Comparison of ENCODE assay signal across 1 cellular context in the genomic region with DNA sequence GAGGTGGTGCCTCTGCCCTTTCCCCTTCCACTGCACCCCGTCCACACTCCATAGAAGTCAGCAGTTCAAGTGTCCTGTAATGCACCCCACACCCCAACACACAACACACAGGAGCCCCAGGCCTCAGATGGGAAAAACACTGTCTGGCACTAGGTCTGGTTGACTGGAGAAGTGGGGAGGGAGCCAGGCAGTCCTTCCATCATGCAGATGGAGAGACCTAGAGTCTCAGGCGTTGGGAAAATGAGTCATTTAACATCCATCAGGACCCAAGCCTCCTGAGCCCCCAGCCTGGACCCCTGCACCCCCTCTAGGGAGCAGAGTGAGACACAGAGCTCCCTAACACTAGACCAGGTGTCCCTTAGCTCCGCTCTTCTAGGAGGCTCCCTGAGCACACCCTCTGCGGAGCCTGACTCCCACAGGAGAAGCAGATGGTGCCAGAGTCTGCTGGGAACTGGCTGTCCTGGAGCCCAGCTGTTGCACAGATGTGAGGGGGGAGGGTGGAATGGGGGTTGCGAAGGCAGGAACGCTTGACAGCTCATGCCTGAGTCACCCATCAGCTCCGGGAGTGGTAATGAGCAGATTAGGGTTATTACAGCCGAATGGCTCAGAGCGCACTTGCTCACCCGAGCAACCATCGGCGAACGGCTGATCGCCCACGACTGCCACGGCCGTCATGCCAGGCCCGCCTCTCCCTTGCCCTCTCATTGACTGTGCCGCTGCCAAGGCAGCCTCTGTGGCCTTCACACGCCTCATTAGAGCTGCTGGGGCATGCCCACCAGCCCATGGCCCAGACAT.
TF ChIP-seq lines count a peak whose summit lies in the region.

No MANE protein-coding gene starts in this region.

TF ChIP-seq in K562, 482 proteins besides CTCF, POLR2A, EP300 and RAD21 (continued from another document and continues in another):
- no peak for TF ChIP-seq KAT7 (CRISPR knock-in tag; IDR thresholded peaks at IDR 0.05; ENCODE audit: borderline replicate concordance)
- TF ChIP-seq STAG1 (CRISPR knock-in tag; IDR thresholded peaks at IDR 0.05; ENCODE audit: borderline replicate concordance) = no peak
- TF ChIP-seq, protein P1, sequence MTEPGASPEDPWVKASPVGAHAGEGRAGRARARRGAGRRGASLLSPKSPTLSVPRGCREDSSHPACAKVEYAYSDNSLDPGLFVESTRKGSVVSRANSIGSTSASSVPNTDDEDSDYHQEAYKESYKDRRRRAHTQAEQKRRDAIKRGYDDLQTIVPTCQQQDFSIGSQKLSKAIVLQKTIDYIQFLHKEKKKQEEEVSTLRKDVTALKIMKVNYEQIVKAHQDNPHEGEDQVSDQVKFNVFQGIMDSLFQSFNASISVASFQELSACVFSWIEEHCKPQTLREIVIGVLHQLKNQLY (CRISPR knock-in tag; conservative IDR thresholded peaks at IDR 0.05) = no peak
- TF ChIP-seq ETV1 (tag; conservative IDR thresholded peaks at IDR 0.05; ENCODE audit: low read depth) = no peak
- TF ChIP-seq POLR2AphosphoS2 (IDR thresholded peaks at IDR 0.05; ENCODE audit: low read length) = no peak
- no peak for TF ChIP-seq ARID2 (IDR thresholded peaks at IDR 0.05)
- no peak for TF ChIP-seq HSF4 (CRISPR knock-in tag; IDR thresholded peaks at IDR 0.05; ENCODE audit: borderline replicate concordance)
- no peak for TF ChIP-seq PCBP1 (IDR thresholded peaks at IDR 0.05; ENCODE audit: low read depth, low read length, poor library complexity, severe bottlenecking)
- TF ChIP-seq, protein P2, sequence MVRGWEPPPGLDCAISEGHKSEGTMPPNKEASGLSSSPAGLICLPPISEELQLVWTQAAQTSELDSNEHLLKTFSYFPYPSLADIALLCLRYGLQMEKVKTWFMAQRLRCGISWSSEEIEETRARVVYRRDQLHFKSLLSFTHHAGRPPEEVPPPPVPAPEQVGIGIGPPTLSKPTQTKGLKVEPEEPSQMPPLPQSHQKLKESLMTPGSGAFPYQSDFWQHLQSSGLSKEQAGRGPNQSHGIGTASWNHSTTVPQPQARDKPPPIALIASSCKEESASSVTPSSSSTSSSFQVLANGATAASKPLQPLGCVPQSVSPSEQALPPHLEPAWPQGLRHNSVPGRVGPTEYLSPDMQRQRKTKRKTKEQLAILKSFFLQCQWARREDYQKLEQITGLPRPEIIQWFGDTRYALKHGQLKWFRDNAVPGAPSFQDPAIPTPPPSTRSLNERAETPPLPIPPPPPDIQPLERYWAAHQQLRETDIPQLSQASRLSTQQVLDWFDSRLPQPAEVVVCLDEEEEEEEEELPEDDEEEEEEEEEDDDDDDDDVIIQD (CRISPR knock-in tag; IDR thresholded peaks at IDR 0.05) = no peak
- TF ChIP-seq ARNT (IDR thresholded peaks at IDR 0.05) = no peak
- TF ChIP-seq, protein P3, sequence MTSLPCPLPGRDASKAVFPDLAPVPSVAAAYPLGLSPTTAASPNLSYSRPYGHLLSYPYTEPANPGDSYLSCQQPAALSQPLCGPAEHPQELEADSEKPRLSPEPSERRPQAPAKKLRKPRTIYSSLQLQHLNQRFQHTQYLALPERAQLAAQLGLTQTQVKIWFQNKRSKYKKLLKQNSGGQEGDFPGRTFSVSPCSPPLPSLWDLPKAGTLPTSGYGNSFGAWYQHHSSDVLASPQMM (CRISPR knock-in tag; IDR thresholded peaks at IDR 0.05) = no peak
- no peak for TF ChIP-seq MTA3 (IDR thresholded peaks at IDR 0.05; ENCODE audit: borderline replicate concordance)
- TF ChIP-seq, protein P4, sequence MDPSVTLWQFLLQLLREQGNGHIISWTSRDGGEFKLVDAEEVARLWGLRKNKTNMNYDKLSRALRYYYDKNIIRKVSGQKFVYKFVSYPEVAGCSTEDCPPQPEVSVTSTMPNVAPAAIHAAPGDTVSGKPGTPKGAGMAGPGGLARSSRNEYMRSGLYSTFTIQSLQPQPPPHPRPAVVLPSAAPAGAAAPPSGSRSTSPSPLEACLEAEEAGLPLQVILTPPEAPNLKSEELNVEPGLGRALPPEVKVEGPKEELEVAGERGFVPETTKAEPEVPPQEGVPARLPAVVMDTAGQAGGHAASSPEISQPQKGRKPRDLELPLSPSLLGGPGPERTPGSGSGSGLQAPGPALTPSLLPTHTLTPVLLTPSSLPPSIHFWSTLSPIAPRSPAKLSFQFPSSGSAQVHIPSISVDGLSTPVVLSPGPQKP (CRISPR knock-in tag; IDR thresholded peaks at IDR 0.05) = no peak
- TF ChIP-seq L3MBTL2 (IDR thresholded peaks at IDR 0.05) = no peak
- no peak for TF ChIP-seq ZNF232 (CRISPR knock-in tag; IDR thresholded peaks at IDR 0.05)
- no peak for TF ChIP-seq ZNF121 (CRISPR knock-in tag; conservative IDR thresholded peaks at IDR 0.05)
- TF ChIP-seq, protein P5, sequence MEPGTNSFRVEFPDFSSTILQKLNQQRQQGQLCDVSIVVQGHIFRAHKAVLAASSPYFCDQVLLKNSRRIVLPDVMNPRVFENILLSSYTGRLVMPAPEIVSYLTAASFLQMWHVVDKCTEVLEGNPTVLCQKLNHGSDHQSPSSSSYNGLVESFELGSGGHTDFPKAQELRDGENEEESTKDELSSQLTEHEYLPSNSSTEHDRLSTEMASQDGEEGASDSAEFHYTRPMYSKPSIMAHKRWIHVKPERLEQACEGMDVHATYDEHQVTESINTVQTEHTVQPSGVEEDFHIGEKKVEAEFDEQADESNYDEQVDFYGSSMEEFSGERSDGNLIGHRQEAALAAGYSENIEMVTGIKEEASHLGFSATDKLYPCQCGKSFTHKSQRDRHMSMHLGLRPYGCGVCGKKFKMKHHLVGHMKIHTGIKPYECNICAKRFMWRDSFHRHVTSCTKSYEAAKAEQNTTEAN (CRISPR knock-in tag; IDR thresholded peaks at IDR 0.05) = no peak
- TF ChIP-seq FOXM1 (IDR thresholded peaks at IDR 0.05; ENCODE audit: low read depth) = no peak
- no peak for TF ChIP-seq FOXM1 (CRISPR knock-in tag; IDR thresholded peaks at IDR 0.05; ENCODE audit: low read depth)
- TF ChIP-seq, protein P6, sequence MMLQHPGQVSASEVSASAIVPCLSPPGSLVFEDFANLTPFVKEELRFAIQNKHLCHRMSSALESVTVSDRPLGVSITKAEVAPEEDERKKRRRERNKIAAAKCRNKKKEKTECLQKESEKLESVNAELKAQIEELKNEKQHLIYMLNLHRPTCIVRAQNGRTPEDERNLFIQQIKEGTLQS (IDR thresholded peaks at IDR 0.05) = peak; percentile 78
- TF ChIP-seq, protein P6 (CRISPR knock-in tag; conservative IDR thresholded peaks at IDR 0.05) = no peak
- TF ChIP-seq ZNF384 (IDR thresholded peaks at IDR 0.05; ENCODE audit: low read depth, low read length) = no peak
- TF ChIP-seq SIN3A (IDR thresholded peaks at IDR 0.05; ENCODE audit: borderline replicate concordance in 2 of 2, control insufficient read depth in 1 of 2, low read depth in 2 of 2, low read length in 2 of 2) = no peak
- TF ChIP-seq ILK (tag; IDR thresholded peaks at IDR 0.05; ENCODE audit: borderline replicate concordance, low read depth) = no peak
- no peak for TF ChIP-seq POLR3A (IDR thresholded peaks at IDR 0.05; ENCODE audit: borderline replicate concordance, extremely low read depth, insufficient read depth, insufficient read length)
- TF ChIP-seq, protein P7, sequence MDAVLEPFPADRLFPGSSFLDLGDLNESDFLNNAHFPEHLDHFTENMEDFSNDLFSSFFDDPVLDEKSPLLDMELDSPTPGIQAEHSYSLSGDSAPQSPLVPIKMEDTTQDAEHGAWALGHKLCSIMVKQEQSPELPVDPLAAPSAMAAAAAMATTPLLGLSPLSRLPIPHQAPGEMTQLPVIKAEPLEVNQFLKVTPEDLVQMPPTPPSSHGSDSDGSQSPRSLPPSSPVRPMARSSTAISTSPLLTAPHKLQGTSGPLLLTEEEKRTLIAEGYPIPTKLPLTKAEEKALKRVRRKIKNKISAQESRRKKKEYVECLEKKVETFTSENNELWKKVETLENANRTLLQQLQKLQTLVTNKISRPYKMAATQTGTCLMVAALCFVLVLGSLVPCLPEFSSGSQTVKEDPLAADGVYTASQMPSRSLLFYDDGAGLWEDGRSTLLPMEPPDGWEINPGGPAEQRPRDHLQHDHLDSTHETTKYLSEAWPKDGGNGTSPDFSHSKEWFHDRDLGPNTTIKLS (IDR thresholded peaks at IDR 0.05; ENCODE audit: borderline replicate concordance, low read depth) = no peak
- TF ChIP-seq MEF2D (tag; conservative IDR thresholded peaks at IDR 0.05; ENCODE audit: low read depth) = no peak
- no peak for TF ChIP-seq NR2F6 (CRISPR knock-in tag; IDR thresholded peaks at IDR 0.05)
- TF ChIP-seq TCF3 (CRISPR knock-in tag; IDR thresholded peaks at IDR 0.05) = peak; percentile 86
- no peak for TF ChIP-seq XRCC5 (IDR thresholded peaks at IDR 0.05; ENCODE audit: low read depth, low read length)
- TF ChIP-seq, protein P8, sequence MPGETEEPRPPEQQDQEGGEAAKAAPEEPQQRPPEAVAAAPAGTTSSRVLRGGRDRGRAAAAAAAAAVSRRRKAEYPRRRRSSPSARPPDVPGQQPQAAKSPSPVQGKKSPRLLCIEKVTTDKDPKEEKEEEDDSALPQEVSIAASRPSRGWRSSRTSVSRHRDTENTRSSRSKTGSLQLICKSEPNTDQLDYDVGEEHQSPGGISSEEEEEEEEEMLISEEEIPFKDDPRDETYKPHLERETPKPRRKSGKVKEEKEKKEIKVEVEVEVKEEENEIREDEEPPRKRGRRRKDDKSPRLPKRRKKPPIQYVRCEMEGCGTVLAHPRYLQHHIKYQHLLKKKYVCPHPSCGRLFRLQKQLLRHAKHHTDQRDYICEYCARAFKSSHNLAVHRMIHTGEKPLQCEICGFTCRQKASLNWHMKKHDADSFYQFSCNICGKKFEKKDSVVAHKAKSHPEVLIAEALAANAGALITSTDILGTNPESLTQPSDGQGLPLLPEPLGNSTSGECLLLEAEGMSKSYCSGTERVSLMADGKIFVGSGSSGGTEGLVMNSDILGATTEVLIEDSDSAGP (CRISPR knock-in tag; IDR thresholded peaks at IDR 0.05) = no peak
- no peak for TF ChIP-seq MECOM (CRISPR knock-in tag; IDR thresholded peaks at IDR 0.05)
- TF ChIP-seq BHLHE40 (IDR thresholded peaks at IDR 0.05; ENCODE audit: low read length) = peak; percentile 76
- TF ChIP-seq TCF7L2 (IDR thresholded peaks at IDR 0.05; ENCODE audit: low read depth, low read length) = no peak
- no peak for TF ChIP-seq ERF (CRISPR knock-in tag; IDR thresholded peaks at IDR 0.05)
- no peak for TF ChIP-seq ZNF699 (CRISPR knock-in tag; IDR thresholded peaks at IDR 0.05; ENCODE audit: insufficient replicate concordance)
- no peak for TF ChIP-seq ZBTB1 (CRISPR knock-in tag; IDR thresholded peaks at IDR 0.05; ENCODE audit: borderline replicate concordance, low read depth)
- no peak for TF ChIP-seq ESRRA (IDR thresholded peaks at IDR 0.05; ENCODE audit: borderline replicate concordance, low read depth)
- no peak for TF ChIP-seq CBX5 (IDR thresholded peaks at IDR 0.05; ENCODE audit: borderline replicate concordance, low read depth)
- TF ChIP-seq, protein P9, sequence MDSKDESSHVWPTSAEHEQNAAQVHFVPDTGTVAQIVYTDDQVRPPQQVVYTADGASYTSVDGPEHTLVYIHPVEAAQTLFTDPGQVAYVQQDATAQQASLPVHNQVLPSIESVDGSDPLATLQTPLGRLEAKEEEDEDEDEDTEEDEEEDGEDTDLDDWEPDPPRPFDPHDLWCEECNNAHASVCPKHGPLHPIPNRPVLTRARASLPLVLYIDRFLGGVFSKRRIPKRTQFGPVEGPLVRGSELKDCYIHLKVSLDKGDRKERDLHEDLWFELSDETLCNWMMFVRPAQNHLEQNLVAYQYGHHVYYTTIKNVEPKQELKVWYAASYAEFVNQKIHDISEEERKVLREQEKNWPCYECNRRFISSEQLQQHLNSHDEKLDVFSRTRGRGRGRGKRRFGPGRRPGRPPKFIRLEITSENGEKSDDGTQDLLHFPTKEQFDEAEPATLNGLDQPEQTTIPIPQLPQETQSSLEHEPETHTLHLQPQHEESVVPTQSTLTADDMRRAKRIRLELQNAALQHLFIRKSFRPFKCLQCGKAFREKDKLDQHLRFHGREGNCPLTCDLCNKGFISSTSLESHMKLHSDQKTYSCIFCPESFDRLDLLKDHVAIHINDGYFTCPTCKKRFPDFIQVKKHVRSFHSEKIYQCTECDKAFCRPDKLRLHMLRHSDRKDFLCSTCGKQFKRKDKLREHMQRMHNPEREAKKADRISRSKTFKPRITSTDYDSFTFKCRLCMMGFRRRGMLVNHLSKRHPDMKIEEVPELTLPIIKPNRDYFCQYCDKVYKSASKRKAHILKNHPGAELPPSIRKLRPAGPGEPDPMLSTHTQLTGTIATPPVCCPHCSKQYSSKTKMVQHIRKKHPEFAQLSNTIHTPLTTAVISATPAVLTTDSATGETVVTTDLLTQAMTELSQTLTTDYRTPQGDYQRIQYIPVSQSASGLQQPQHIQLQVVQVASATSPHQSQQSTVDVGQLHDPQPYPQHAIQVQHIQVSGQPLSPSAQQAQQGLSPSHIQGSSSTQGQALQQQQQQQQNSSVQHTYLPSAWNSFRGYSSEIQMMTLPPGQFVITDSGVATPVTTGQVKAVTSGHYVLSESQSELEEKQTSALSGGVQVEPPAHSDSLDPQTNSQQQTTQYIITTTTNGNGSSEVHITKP (IDR thresholded peaks at IDR 0.05; ENCODE audit: partially characterized antibody) = no peak
- no peak for TF ChIP-seq ZNF12 (CRISPR knock-in tag; IDR thresholded peaks at IDR 0.05)
- TF ChIP-seq, protein P10, sequence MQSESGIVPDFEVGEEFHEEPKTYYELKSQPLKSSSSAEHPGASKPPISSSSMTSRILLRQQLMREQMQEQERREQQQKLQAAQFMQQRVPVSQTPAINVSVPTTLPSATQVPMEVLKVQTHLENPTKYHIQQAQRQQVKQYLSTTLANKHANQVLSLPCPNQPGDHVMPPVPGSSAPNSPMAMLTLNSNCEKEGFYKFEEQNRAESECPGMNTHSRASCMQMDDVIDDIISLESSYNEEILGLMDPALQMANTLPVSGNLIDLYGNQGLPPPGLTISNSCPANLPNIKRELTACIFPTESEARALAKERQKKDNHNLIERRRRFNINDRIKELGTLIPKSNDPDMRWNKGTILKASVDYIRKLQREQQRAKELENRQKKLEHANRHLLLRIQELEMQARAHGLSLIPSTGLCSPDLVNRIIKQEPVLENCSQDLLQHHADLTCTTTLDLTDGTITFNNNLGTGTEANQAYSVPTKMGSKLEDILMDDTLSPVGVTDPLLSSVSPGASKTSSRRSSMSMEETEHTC (IDR thresholded peaks at IDR 0.05) = no peak
- peak in 1 of 2 experiments; percentile 66; a peak in 1 of 4 replicates for TF ChIP-seq TEAD1 (CRISPR knock-in tag; IDR thresholded peaks at IDR 0.05)
- no peak for TF ChIP-seq MTF1 (CRISPR knock-in tag; IDR thresholded peaks at IDR 0.05; ENCODE audit: borderline replicate concordance)
- TF ChIP-seq, protein P11, sequence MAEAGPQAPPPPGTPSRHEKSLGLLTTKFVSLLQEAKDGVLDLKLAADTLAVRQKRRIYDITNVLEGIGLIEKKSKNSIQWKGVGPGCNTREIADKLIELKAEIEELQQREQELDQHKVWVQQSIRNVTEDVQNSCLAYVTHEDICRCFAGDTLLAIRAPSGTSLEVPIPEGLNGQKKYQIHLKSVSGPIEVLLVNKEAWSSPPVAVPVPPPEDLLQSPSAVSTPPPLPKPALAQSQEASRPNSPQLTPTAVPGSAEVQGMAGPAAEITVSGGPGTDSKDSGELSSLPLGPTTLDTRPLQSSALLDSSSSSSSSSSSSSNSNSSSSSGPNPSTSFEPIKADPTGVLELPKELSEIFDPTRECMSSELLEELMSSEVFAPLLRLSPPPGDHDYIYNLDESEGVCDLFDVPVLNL (CRISPR knock-in tag; IDR thresholded peaks at IDR 0.05; ENCODE audit: low read depth) = no peak
- TF ChIP-seq SRSF7 (optimal IDR thresholded peaks at IDR 0.05; ENCODE audit: low read depth, low read length) = no peak
- no peak for TF ChIP-seq TSC22D4 (tag; IDR thresholded peaks at IDR 0.05)
- TF ChIP-seq ZNF184 (CRISPR knock-in tag; IDR thresholded peaks at IDR 0.05) = no peak
